In genomic region chr7:107076781-107077698, GRCh38 we compare ENCODE assay signal across 19 cellular contexts. TPM values are rescaled to one million over a fixed set of nuclear protein-coding genes. Genes with fewer than 3 reads are reported as not detected.
A peak's percentile ranks its signal among the peaks of the same experiment; 100 is the strongest.
DNase-seq lines count a peak whose midpoint lies in the region; ATAC-seq, FAIRE-seq and TF ChIP-seq lines count a peak whose summit lies in the region.
"Had no signal": no experiment of that assay in that cellular context is flagged by ENCODE, and none has a peak within 500 bp of the region (broad histone marks: within the 10 kb centered on the region; RNA-seq: fewer than 3 reads in every experiment).

No MANE protein-coding gene starts in this region.

- no peak overlapping the region for H3K4me3 ChIP-seq in psoas muscle
- H3K4me3 ChIP-seq: ascending aorta, BLaER1, SJCRH30 had no signal

- intact Hi-C loops in psoas muscle (cut with DNase I): no loop called here

- no peak overlapping the region for H3K27ac Mint-ChIP-seq in activated naive CD4-positive, alpha-beta T cell treated with anti-CD3 and anti-CD28 coated beads, Interleukin-2, amount 50 U/mL, for 72 hours
- H3K27ac Mint-ChIP-seq: activated CD4-positive, alpha-beta T cell treated with anti-CD3 and anti-CD28 coated beads, Interleukin-2, amount 10 ng/mL, durations not matched to agents 24 days and 14 days; T-helper 2 cell treated with Interferon-gamma antibody and Interleukin-4, amounts not matched to agents 5 μg/mL and 100 μg/mL, for 36 hours had no signal

- no peaks in the 10 kb centered on the region for H3K27me3 ChIP-seq in psoas muscle (ENCODE audit: insufficient read depth in 3 of 3, low read length in 2 of 3)
- H3K27me3 ChIP-seq: ascending aorta, BLaER1, SJCRH30 had no signal

- no peaks in the 10 kb centered on the region for H3K9me3 ChIP-seq in psoas muscle
- H3K9me3 ChIP-seq: ascending aorta, BLaER1, SJCRH30 had no signal

- no peaks in the 10 kb centered on the region for H3K4me1 ChIP-seq in psoas muscle
- H3K4me1 ChIP-seq: ascending aorta, BLaER1, SJCRH30 had no signal

- no peaks in the 10 kb centered on the region for H3K36me3 ChIP-seq in psoas muscle (ENCODE audit: insufficient read depth in 1 of 2, low read depth in 1 of 2)
- H3K36me3 ChIP-seq: ascending aorta, BLaER1, SJCRH30 had no signal

- no peaks in the 10 kb centered on the region for H3K9me3 Mint-ChIP-seq in activated naive CD4-positive, alpha-beta T cell treated with anti-CD3 and anti-CD28 coated beads, Interleukin-2, amount 50 U/mL, for 72 hours
- H3K9me3 Mint-ChIP-seq: activated CD4-positive, alpha-beta T cell treated with anti-CD3 and anti-CD28 coated beads, Interleukin-2, amount 10 ng/mL, durations not matched to agents 24 days and 14 days; T-helper 2 cell treated with Interferon-gamma antibody and Interleukin-4, amounts not matched to agents 5 μg/mL and 100 μg/mL, for 36 hours had no signal

- DNase-seq in COLO829 (ENCODE audit: low spot score): peak; percentile 35
- peak; percentile 19 for DNase-seq in LoVo (ENCODE audit: low spot score)
- DNase-seq in amniotic epithelial cell (ENCODE audit: low read depth): peak; percentile 27
- no peak for DNase-seq in psoas muscle
- DNase-seq in GM19239 (ENCODE audit: insufficient read length, low spot score): no peak
- DNase-seq in activated naive CD4-positive, alpha-beta T cell treated with anti-CD3 and anti-CD28 coated beads, Interleukin-2, amount 50 U/mL, for 72 hours (ENCODE audit: low spot score in 2 of 2): no peak
- DNase-seq: activated CD4-positive, alpha-beta T cell treated with anti-CD3 and anti-CD28 coated beads, Interleukin-2, amount 10 ng/mL, durations not matched to agents 24 days and 14 days; activated naive CD4-positive, alpha-beta T cell; DMS53; foreskin fibroblast; NCI-H2227 treated with DMSO at 0.1 percent for 48 hours; NK-92 treated with Interleukin-12 subunit alpha and Interleukin-12 subunit beta, amount 100 ng/mL, for 24 hours; SJCRH30; stimulated activated CD4-positive, alpha-beta T cell treated with anti-CD3 and anti-CD28 coated beads, Interleukin-4, amount 100 ng/mL, for 1 hour had no signal

- FAIRE-seq in GM19239 (lab: Jason Lieb, UNC): no peak
- FAIRE-seq: colon had no signal

- H3K27ac ChIP-seq in psoas muscle: peak overlapping the region; percentile 23
- H3K27ac ChIP-seq: ascending aorta, BLaER1, SJCRH30 had no signal

- H3K36me3 Mint-ChIP-seq in activated naive CD4-positive, alpha-beta T cell treated with anti-CD3 and anti-CD28 coated beads, Interleukin-2, amount 50 U/mL, for 72 hours: no peaks in the 10 kb centered on the region

- ATAC-seq in psoas muscle (no peak), HG02884 (IDR thresholded peaks at IDR 0.05; ENCODE audit: unreplicated experiment) (no peak)
- ATAC-seq in activated naive CD4-positive, alpha-beta T cell treated with anti-CD3 and anti-CD28 coated beads, Interleukin-2, amount 50 U/mL, for 72 hours: no peak

- TF ChIP-seq CTCF in psoas muscle (IDR thresholded peaks at IDR 0.05): no peak

- WGBS in psoas muscle, 3 donors: 76 to 80% (median 79%) methylated on average over 8 of the region's 8 CpGs

RNA-seq across cellular contexts. Expression of gene PRKAR2B, which starts 32.5 kb away (rescaled TPM):
- 1 to 10 TPM; 1.3 to 2.5 (median 1.7) TPM for total RNA-seq in psoas muscle
- polyA plus RNA-seq in psoas muscle: 1 to 10 TPM; 1.4 to 3.5 (median 1.7) TPM
- 1 to 10 TPM in 1 of 2 donors, under 1 TPM in 1; 0.71 to 1.7 TPM for total RNA-seq in activated naive CD4-positive, alpha-beta T cell treated with anti-CD3 and anti-CD28 coated beads, Interleukin-2, amount 50 U/mL, for 72 hours

Comparison
In these comparisons a context has a peak if more than half of its experiments do, and no peak if none do; other contexts are left out.
1. DNase-seq: peak in COLO829 (single experiment), LoVo (single experiment) and amniotic epithelial cell (single experiment); none in psoas muscle (0 of 2), GM19239 (single experiment) and activated naive CD4-positive, alpha-beta T cell treated with anti-CD3 and anti-CD28 coated beads, Interleukin-2, amount 50 U/mL, for 72 hours (0 of 2).